ENCODE assay signal across 8 cellular contexts in genomic region chr14:67619446-67620216, GRCh38.
A peak's percentile ranks its signal among the peaks of the same experiment; 100 is the strongest.
DNase-seq lines count a peak whose midpoint lies in the region; ATAC-seq, FAIRE-seq and TF ChIP-seq lines count a peak whose summit lies in the region.

TSS of gene ARG2 (plus strand) at chr14:67619920. CDS start at chr14:67619978, 58 bp downstream.

- H3K4me1 ChIP-seq in RWPE2 (ENCODE audit: insufficient read depth, poor library complexity, severe bottlenecking), result peaks cover 30% of the 10 kb centered on the region

- H3K36me3 Mint-ChIP-seq in nephron progenitor cell (ENCODE audit: low read depth), result peaks cover 10% of the 10 kb centered on the region

- H3K27me3 ChIP-seq in RWPE2 (ENCODE audit: insufficient read depth, poor library complexity, severe bottlenecking), result no peaks in the 10 kb centered on the region

- peaks cover 40% of the 10 kb centered on the region for H3K4me1 Mint-ChIP-seq in nephron progenitor cell
- peaks cover 45% of the 10 kb centered on the region for H3K4me1 Mint-ChIP-seq in stimulated activated naive CD8-positive, alpha-beta T cell treated with anti-CD3 and anti-CD28 coated beads, Interleukin-15, amount 100 ng/mL, for 72 hours

- peaks cover 12% of the 10 kb centered on the region for H3K27me3 Mint-ChIP-seq in nephron progenitor cell (ENCODE audit: low read depth, poor library complexity)
- H3K27me3 Mint-ChIP-seq in stimulated activated naive CD8-positive, alpha-beta T cell treated with anti-CD3 and anti-CD28 coated beads, Interleukin-15, amount 100 ng/mL, for 72 hours, result peaks cover 16% of the 10 kb centered on the region

- peak within 1 kb of the TSS; percentile 96 for H3K27ac Mint-ChIP-seq in nephron progenitor cell
- peak within 1 kb of the TSS; percentile 93 to 96 for H3K27ac Mint-ChIP-seq in stimulated activated naive CD8-positive, alpha-beta T cell treated with anti-CD3 and anti-CD28 coated beads, Interleukin-15, amount 100 ng/mL, for 72 hours

- TF ChIP-seq POLR2A in H54 (IDR thresholded peaks at IDR 0.05; ENCODE audit: low read depth, low read length), result no peak; the same call in 1 of the 2 replicates

- H3K9me3 ChIP-seq in RWPE2 (ENCODE audit: severe bottlenecking), result no peaks in the 10 kb centered on the region

- peaks cover 6% of the 10 kb centered on the region for H3K9me3 Mint-ChIP-seq in nephron progenitor cell
- H3K9me3 Mint-ChIP-seq in stimulated activated naive CD8-positive, alpha-beta T cell treated with anti-CD3 and anti-CD28 coated beads, Interleukin-15, amount 100 ng/mL, for 72 hours, result no peaks in the 10 kb centered on the region

- peak; percentile 75 for ATAC-seq in RWPE2 (ENCODE audit: low read depth)
- peak; percentile 93 for ATAC-seq in stimulated activated naive CD8-positive, alpha-beta T cell treated with anti-CD3 and anti-CD28 coated beads, Interleukin-15, amount 100 ng/mL, for 72 hours

- H3K4me3 Mint-ChIP-seq in nephron progenitor cell, result peak within 1 kb of the TSS; percentile 93
- H3K4me3 Mint-ChIP-seq in stimulated activated naive CD8-positive, alpha-beta T cell treated with anti-CD3 and anti-CD28 coated beads, Interleukin-15, amount 100 ng/mL, for 72 hours, result peak within 1 kb of the TSS; percentile 79 to 86

- peak; percentile 93 for FAIRE-seq in H54 (lab: Jason Lieb, UNC)

- TF ChIP-seq CTCF in RWPE2 (IDR thresholded peaks at IDR 0.05; ENCODE audit: poor library complexity, severe bottlenecking), result peak; percentile 5
- no peak for TF ChIP-seq CTCF in nephron progenitor cell (IDR thresholded peaks at IDR 0.05)

- peak within 1 kb of the TSS; percentile 43 for H3K4me3 ChIP-seq in RWPE2 (ENCODE audit: severe bottlenecking)

- DNase-seq in EL, result peak; percentile 97
- peak; percentile 81 for DNase-seq in H54 (ENCODE audit: insufficient read length, low spot score)
- DNase-seq in LoVo (ENCODE audit: low spot score), result peak; percentile 99
- peak; percentile 99 for DNase-seq in RWPE2 (ENCODE audit: low spot score)
- peak; percentile 98 for DNase-seq in activated effector memory CD4-positive, alpha-beta T cell treated with anti-CD3 and anti-CD28 coated beads, Interleukin-2, amount 50 U/mL, for 16 hours
- peak; percentile 83 for DNase-seq in fibroblast of the conjunctiva (ENCODE audit: low read depth)
- DNase-seq in nephron progenitor cell, result peak; percentile 100
- DNase-seq in stimulated activated naive CD8-positive, alpha-beta T cell treated with anti-CD3 and anti-CD28 coated beads, Interleukin-15, amount 100 ng/mL, for 72 hours, result peak; percentile 93 to 95

- H3K36me3 ChIP-seq in RWPE2 (ENCODE audit: low read depth), result no peaks in the 10 kb centered on the region

- H3K27ac ChIP-seq in RWPE2 (ENCODE audit: poor library complexity, severe bottlenecking), result no peak within 1 kb of the TSS
